10 cellular contexts compared by ENCODE assay signal in the genomic region with DNA sequence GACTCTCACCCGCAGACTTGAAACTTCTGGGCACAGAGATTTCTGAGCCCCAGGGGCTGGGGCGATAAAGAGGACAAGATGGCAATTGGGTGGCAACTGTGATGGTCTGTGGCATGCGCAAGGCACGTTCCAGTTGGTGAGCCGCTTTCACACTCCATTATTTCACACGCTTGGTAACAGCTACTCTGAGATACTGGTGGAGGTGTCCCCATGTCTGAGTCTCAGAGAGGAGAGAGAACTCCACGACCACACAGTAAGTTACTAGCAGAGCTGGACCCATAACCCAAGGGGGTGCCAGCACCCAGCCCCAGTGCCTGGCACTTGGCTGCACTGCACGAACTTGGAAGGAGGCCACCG. TPM values are rescaled to one million over a fixed set of nuclear protein-coding genes. Genes with fewer than 3 reads are reported as not detected.
A peak's percentile ranks its signal among the peaks of the same experiment; 100 is the strongest.
DNase-seq lines count a peak whose midpoint lies in the region; ATAC-seq and TF ChIP-seq lines count a peak whose summit lies in the region.
"Had no signal": no experiment of that assay in that cellular context is flagged by ENCODE, and none has a peak within 500 bp of the region (broad histone marks: within the 10 kb centered on the region; RNA-seq: fewer than 3 reads in every experiment).

No MANE protein-coding gene starts in this region.

- H2AFZ ChIP-seq in neural cell (ENCODE audit: low read depth, low read length), result peak overlapping the region; percentile 6

- TF ChIP-seq RAD21 in neural cell (conservative IDR thresholded peaks at IDR 0.05), result no peak

- H3K27me3 ChIP-seq in DOHH2 (ENCODE audit: control insufficient read depth, low read length), result peaks cover 77% of the 10 kb centered on the region
- H3K27me3 ChIP-seq in NT2/D1 (ENCODE audit: insufficient read depth, insufficient read length), result peaks cover 82% of the 10 kb centered on the region
- no peaks in the 10 kb centered on the region for H3K27me3 ChIP-seq in neural cell (ENCODE audit: insufficient read depth, low read depth, low read length)
- peaks cover 0 to 100% (median 41%) of the 10 kb centered on the region in 7 donors for H3K27me3 ChIP-seq in spleen (replicated peaks in 1 of 7)

- ATAC-seq in esophagus mucosa (peak; percentile 14), GM19328 (IDR thresholded peaks at IDR 0.05; ENCODE audit: unreplicated experiment) (no peak)

- TF ChIP-seq EP300 in neural cell (conservative IDR thresholded peaks at IDR 0.05; ENCODE audit: poor library complexity, severe bottlenecking), result no peak

- H3K9ac ChIP-seq in NT2/D1 (ENCODE audit: insufficient read length, low read depth) (peak overlapping the region; percentile 56), neural cell (ENCODE audit: low read length) (peak overlapping the region; percentile 40)

- TF ChIP-seq CTCF in DOHH2 (IDR thresholded peaks at IDR 0.05; ENCODE audit: low read depth, low read length, poor library complexity, severe bottlenecking) (no peak), neural cell (IDR thresholded peaks at IDR 0.05; ENCODE audit: poor library complexity, severe bottlenecking) (no peak), spleen (IDR thresholded peaks at IDR 0.05 in 8 of 11, conservative IDR thresholded peaks at IDR 0.05 in 3 of 11) (no peak)

- H3K79me2 ChIP-seq in DOHH2 (ENCODE audit: control insufficient read depth, low read length), result no peaks in the 10 kb centered on the region
- H3K79me2 ChIP-seq in neural cell (replicated peaks; ENCODE audit: insufficient read depth, low read length), result no peaks in the 10 kb centered on the region

- H3F3A ChIP-seq in DOHH2 (ENCODE audit: control insufficient read depth, insufficient read depth), result no peaks in the 10 kb centered on the region
- no peaks in the 10 kb centered on the region for H3F3A ChIP-seq in neural cell (ENCODE audit: insufficient read depth, low read length, poor library complexity, severe bottlenecking)

- H3K4me2 ChIP-seq in DOHH2 (ENCODE audit: low read length) (peak overlapping the region; percentile 38), neural cell (ENCODE audit: low read length) (peak overlapping the region; percentile 54)

- no peaks in the 10 kb centered on the region for H3K9me2 ChIP-seq in DOHH2 (replicated peaks; ENCODE audit: control insufficient read depth, low read length)
- no peaks in the 10 kb centered on the region for H3K9me2 ChIP-seq in neural cell (ENCODE audit: insufficient read depth, low read length)

- H3K36me3 ChIP-seq in DOHH2 (ENCODE audit: control insufficient read depth, low read length) (no peaks in the 10 kb centered on the region), NT2/D1 (ENCODE audit: insufficient read depth, insufficient read length, low read length) (no peaks in the 10 kb centered on the region), neural cell (ENCODE audit: insufficient read depth, low read length) (no peaks in the 10 kb centered on the region), spleen (no peaks in the 10 kb centered on the region)
- H3K36me3 ChIP-seq: right lobe of liver had no signal

- 49 to 60% (median 57%) methylated on average over 7 to 9 of the region's 9 CpGs for WGBS in spleen, 5 donors

- H3K9me3 ChIP-seq in DOHH2 (ENCODE audit: control insufficient read depth, insufficient read depth, low read length), result no peaks in the 10 kb centered on the region
- no peaks in the 10 kb centered on the region for H3K9me3 ChIP-seq in NT2/D1 (ENCODE audit: insufficient read depth, low read length)
- no peaks in the 10 kb centered on the region for H3K9me3 ChIP-seq in neural cell (ENCODE audit: low read length)
- H3K9me3 ChIP-seq in spleen, result no peaks in the 10 kb centered on the region
- H3K9me3 ChIP-seq: right lobe of liver had no signal

- intact Hi-C loops in spleen (cut with DNase I; ENCODE audit: low total_unique reads), result no loop called here

- TF ChIP-seq POLR2A in spleen (IDR thresholded peaks at IDR 0.05), result no peak

- H3K4me3 ChIP-seq in DOHH2 (ENCODE audit: low read length) (no peak overlapping the region; the same call in 1 of the 2 replicates), NT2/D1 (ENCODE audit: insufficient read length, low read depth) (peak overlapping the region; percentile 15), neural cell (ENCODE audit: low read length) (peak overlapping the region; percentile 59), spleen (peak overlapping the region in 2 of 8 donors; percentile 9 to 35)
- H3K4me3 ChIP-seq: right lobe of liver had no signal

- H3K27ac ChIP-seq in DOHH2 (ENCODE audit: low read depth, low read length), result no peak overlapping the region
- H3K27ac ChIP-seq in neural cell (ENCODE audit: low read length), result peak overlapping the region; percentile 23
- no peak overlapping the region for H3K27ac ChIP-seq in spleen
- H3K27ac ChIP-seq: right lobe of liver had no signal

- no peaks in the 10 kb centered on the region for H4K20me1 ChIP-seq in DOHH2 (ENCODE audit: control insufficient read depth, insufficient read depth, low read depth, low read length)
- H4K20me1 ChIP-seq in neural cell (ENCODE audit: insufficient read depth), result no peaks in the 10 kb centered on the region

- DNase-seq in NT2/D1 (ENCODE audit: low read depth, low spot score) (no peak), spleen (no peak), NCI-H2081 (lab: John Stamatoyannopoulos, UW) (no peak), NCI-H2196 (lab: John Stamatoyannopoulos, UW; ENCODE audit: unreplicated experiment) (no peak)

- H3K4me1 ChIP-seq in DOHH2 (ENCODE audit: control insufficient read depth, low read length), result peaks cover 23% of the 10 kb centered on the region
- H3K4me1 ChIP-seq in NT2/D1 (ENCODE audit: insufficient read depth, insufficient read length), result peaks cover 14% of the 10 kb centered on the region
- H3K4me1 ChIP-seq in spleen, result peaks cover 11 to 35% (median 25%) of the 10 kb centered on the region in 6 donors

TF ChIP-seq in neural cell, 6 proteins besides CTCF, POLR2A, EP300 and RAD21:
- TF ChIP-seq TAF1 (IDR thresholded peaks at IDR 0.05; ENCODE audit: low read depth) (no peak), SMC3 (conservative IDR thresholded peaks at IDR 0.05; ENCODE audit: poor library complexity) (no peak), MXI1 (conservative IDR thresholded peaks at IDR 0.05; ENCODE audit: poor library complexity, severe bottlenecking) (no peak), EZH2 (IDR thresholded peaks at IDR 0.05; ENCODE audit: borderline replicate concordance, insufficient read depth, low read length, poor library complexity, severe bottlenecking) (no peak), POLR2AphosphoS5 (IDR thresholded peaks at IDR 0.05) (no peak)
- TF ChIP-seq, protein P1, sequence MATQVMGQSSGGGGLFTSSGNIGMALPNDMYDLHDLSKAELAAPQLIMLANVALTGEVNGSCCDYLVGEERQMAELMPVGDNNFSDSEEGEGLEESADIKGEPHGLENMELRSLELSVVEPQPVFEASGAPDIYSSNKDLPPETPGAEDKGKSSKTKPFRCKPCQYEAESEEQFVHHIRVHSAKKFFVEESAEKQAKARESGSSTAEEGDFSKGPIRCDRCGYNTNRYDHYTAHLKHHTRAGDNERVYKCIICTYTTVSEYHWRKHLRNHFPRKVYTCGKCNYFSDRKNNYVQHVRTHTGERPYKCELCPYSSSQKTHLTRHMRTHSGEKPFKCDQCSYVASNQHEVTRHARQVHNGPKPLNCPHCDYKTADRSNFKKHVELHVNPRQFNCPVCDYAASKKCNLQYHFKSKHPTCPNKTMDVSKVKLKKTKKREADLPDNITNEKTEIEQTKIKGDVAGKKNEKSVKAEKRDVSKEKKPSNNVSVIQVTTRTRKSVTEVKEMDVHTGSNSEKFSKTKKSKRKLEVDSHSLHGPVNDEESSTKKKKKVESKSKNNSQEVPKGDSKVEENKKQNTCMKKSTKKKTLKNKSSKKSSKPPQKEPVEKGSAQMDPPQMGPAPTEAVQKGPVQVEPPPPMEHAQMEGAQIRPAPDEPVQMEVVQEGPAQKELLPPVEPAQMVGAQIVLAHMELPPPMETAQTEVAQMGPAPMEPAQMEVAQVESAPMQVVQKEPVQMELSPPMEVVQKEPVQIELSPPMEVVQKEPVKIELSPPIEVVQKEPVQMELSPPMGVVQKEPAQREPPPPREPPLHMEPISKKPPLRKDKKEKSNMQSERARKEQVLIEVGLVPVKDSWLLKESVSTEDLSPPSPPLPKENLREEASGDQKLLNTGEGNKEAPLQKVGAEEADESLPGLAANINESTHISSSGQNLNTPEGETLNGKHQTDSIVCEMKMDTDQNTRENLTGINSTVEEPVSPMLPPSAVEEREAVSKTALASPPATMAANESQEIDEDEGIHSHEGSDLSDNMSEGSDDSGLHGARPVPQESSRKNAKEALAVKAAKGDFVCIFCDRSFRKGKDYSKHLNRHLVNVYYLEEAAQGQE (IDR thresholded peaks at IDR 0.05; ENCODE audit: borderline replicate concordance), result no peak

RNA-seq across cellular contexts. Expression of gene KCNJ4, which starts 6.0 kb away (rescaled TPM):
- not detected for total RNA-seq in esophagus mucosa
- 1.4 and 1.7 TPM in 2 replicates for polyA plus RNA-seq in neural cell
- 1.5 TPM in 2 replicates for polyA minus RNA-seq in neural cell
- not detected for total RNA-seq in spleen
- not detected for polyA plus RNA-seq in spleen
- total RNA-seq: NCI-H460, right lobe of liver had no signal

RNA-seq across cellular contexts. Expression of gene KDELR3, which starts 6.9 kb away (rescaled TPM):
- total RNA-seq in esophagus mucosa (3.2 TPM), spleen (1 to 10 TPM; 1.5 to 4.9 (median 3.1) TPM)
- polyA plus RNA-seq in neural cell (not detected in 2 replicates), spleen (1 to 10 TPM in 2 of 3 donors, under 1 TPM in 1; 1.00 to 3.1 (median 1.2) TPM)
- polyA minus RNA-seq in neural cell, result not detected in 2 replicates

RNA-seq across cellular contexts. Expression of gene DDX17, which starts 45.1 kb away (rescaled TPM):
- total RNA-seq in esophagus mucosa (183 TPM), spleen (100 to 1,000 TPM; 579 to 818 (median 658) TPM)
- polyA plus RNA-seq in neural cell (996 and 1,226 TPM in 2 replicates), spleen (100 to 1,000 TPM; 150 to 224 (median 204) TPM)
- 1,078 and 1,079 TPM in 2 replicates for polyA minus RNA-seq in neural cell
